11 cellular contexts compared by ENCODE assay signal in the genomic region with DNA sequence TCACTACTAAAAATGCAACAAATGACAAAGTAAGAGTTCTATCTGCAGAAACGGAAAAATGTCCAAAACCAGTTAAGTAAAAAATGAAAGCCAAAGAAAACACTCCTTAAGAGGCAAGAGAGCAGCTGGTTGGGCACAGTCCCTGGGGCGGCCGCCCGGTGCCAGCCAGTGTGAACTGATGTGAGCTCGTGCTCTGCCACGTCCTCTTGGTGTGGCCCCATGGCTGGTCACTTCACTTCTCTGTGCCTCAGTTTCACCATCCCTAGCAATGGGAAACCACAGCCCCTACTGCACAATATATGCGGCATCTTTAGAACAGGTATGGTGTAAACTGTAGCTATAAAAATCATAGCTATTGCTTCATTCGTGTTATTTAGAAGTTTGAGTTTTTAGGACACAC. TPM values are rescaled to one million over a fixed set of nuclear protein-coding genes. Genes with fewer than 3 reads are reported as not detected.
DNase-seq lines count a peak whose midpoint lies in the region; ATAC-seq, FAIRE-seq and TF ChIP-seq lines count a peak whose summit lies in the region.
"Had no signal": no experiment of that assay in that cellular context is flagged by ENCODE, and none has a peak within 500 bp of the region (broad histone marks: within the 10 kb centered on the region; RNA-seq: fewer than 3 reads in every experiment).

No MANE protein-coding gene starts in this region.

- peak overlapping the region; percentile 52 for H4K8ac ChIP-seq in neuronal stem cell (ENCODE audit: low read depth, low read length)

- DNase-seq in H7 (peak; percentile 9), K562 (ENCODE audit: extremely low read depth in 1 of 4, low spot score in 3 of 4) (no peak), neuronal stem cell (ENCODE audit: low spot score) (no peak), WERI-Rb-1 (no peak), NCI-H82 treated with DMSO at 0.1 percent for 48 hours (lab: John Stamatoyannopoulos, UW; ENCODE audit: unreplicated experiment) (no peak), NCI-H2107 (lab: John Stamatoyannopoulos, UW) (no peak)
- DNase-seq: cerebellar nuclear complex; islet precursor cell; stimulated activated CD8-positive, alpha-beta memory T cell treated with anti-CD3 and anti-CD28 coated beads, Interleukin-4, amount 100 ng/mL, for 48 hours had no signal

- H3K4ac ChIP-seq in neuronal stem cell (ENCODE audit: low read length) = no peak overlapping the region

- peaks cover 7% of the 10 kb centered on the region; the same call in 1 of the 3 replicates for H3K79me2 ChIP-seq in K562 (ENCODE audit: control insufficient read depth, insufficient read depth, low read length)

- no peak for TF ChIP-seq EP300 in K562 (IDR thresholded peaks at IDR 0.05; ENCODE audit: low read length)

- no TSS peak for BruUV-seq in K562 (replicated peaks; lab: Mats Ljungman, UMichigan)

- H4K20me1 ChIP-seq in BLaER1 = peaks cover 93% of the 10 kb centered on the region
- H4K20me1 ChIP-seq in K562 (replicated peaks; ENCODE audit: control insufficient read depth, insufficient read depth, low read length) = peaks cover 12% of the 10 kb centered on the region; the same call in 1 of the 2 replicates

- H3K27ac ChIP-seq in BLaER1 (peak overlapping the region; percentile 10; the same call in 1 of the 2 replicates), K562 (ENCODE audit: extremely low read depth, low read depth, low read length) (peak overlapping the region; percentile 20; the same call in 1 of the 3 replicates), neuronal stem cell (replicated peaks; ENCODE audit: low read length) (no peak overlapping the region), WERI-Rb-1 (no peak overlapping the region)

- H2AFZ ChIP-seq in K562 (ENCODE audit: low read depth, low read length) (no peak overlapping the region), neuronal stem cell (ENCODE audit: low read length) (no peak overlapping the region)

- H3K4me2 ChIP-seq in BLaER1 = peak overlapping the region; percentile 79
- H3K4me2 ChIP-seq in K562 (ENCODE audit: insufficient read depth, low read length) = no peak overlapping the region; the same call in 1 of the 2 replicates
- H3K4me2 ChIP-seq in neuronal stem cell (ENCODE audit: insufficient read depth, low read length, poor library complexity, severe bottlenecking) = no peak overlapping the region

- TF ChIP-seq POLR2A in K562 (conservative IDR thresholded peaks at IDR 0.05) = no peak

- no peak overlapping the region for H3K18ac ChIP-seq in neuronal stem cell (ENCODE audit: low read length)

- no peak overlapping the region for H3K23ac ChIP-seq in neuronal stem cell (ENCODE audit: low read depth, low read length, poor library complexity)

- H3K27me3 ChIP-seq in BLaER1 = no peaks in the 10 kb centered on the region
- H3K27me3 ChIP-seq in H7 (ENCODE audit: control insufficient read depth, insufficient read depth, low read length) = no peaks in the 10 kb centered on the region; the same call in 1 of the 2 replicates
- H3K27me3 ChIP-seq in K562 (ENCODE audit: control insufficient read depth in 2 of 2, insufficient read depth in 2 of 2, low read length in 2 of 2) = no peaks in the 10 kb centered on the region
- H3K27me3 ChIP-seq in neuronal stem cell (ENCODE audit: control insufficient read depth in 3 of 3, insufficient read depth in 3 of 3, low read depth in 1 of 3, low read length in 3 of 3) = no peaks in the 10 kb centered on the region
- H3K27me3 ChIP-seq in WERI-Rb-1 (ENCODE audit: insufficient read depth, low read depth, severe bottlenecking) = no peaks in the 10 kb centered on the region

- H3K14ac ChIP-seq in neuronal stem cell (ENCODE audit: low read length) = no peak overlapping the region

- FAIRE-seq in K562 (lab: Jason Lieb, UNC) = no peak

- ATAC-seq in K562 = no peak
- ATAC-seq in HG03442 (IDR thresholded peaks at IDR 0.05; ENCODE audit: unreplicated experiment) = no peak

- CTCF ChIA-PET in K562 (lab: Yijun Ruan, JAX; ENCODE audit: low intra/inter-chr PET ratio) = no interaction called here

- H3K9me3 ChIP-seq in BLaER1 (no peaks in the 10 kb centered on the region), K562 (replicated peaks; ENCODE audit: control insufficient read depth, insufficient read depth, low read depth, low read length) (no peaks in the 10 kb centered on the region), neuronal stem cell (replicated peaks in 1 of 2; ENCODE audit: control insufficient read depth in 2 of 2, insufficient read depth in 1 of 2, low read depth in 1 of 2, low read length in 2 of 2) (no peaks in the 10 kb centered on the region), WERI-Rb-1 (ENCODE audit: severe bottlenecking) (no peaks in the 10 kb centered on the region)

- no peak overlapping the region for H2AK5ac ChIP-seq in neuronal stem cell (ENCODE audit: low read depth, low read length)

- no peak overlapping the region for H4K91ac ChIP-seq in neuronal stem cell (ENCODE audit: low read depth, low read length, poor library complexity)

- peak overlapping the region; percentile 37; the same call in 1 of the 2 replicates for H3K4me3 ChIP-seq in BLaER1
- H3K4me3 ChIP-seq in H7 (ENCODE audit: insufficient read depth, low read depth, low read length) = no peak overlapping the region
- no peak overlapping the region for H3K4me3 ChIP-seq in K562
- no peak overlapping the region for H3K4me3 ChIP-seq in neuronal stem cell (ENCODE audit: low read length in 2 of 2)
- no peak overlapping the region for H3K4me3 ChIP-seq in WERI-Rb-1 (ENCODE audit: low read depth, low read length)

- intact Hi-C loops in K562 (cut with micrococcal nuclease) = no loop called here

- POLR2A ChIA-PET in K562 (lab: Yijun Ruan, JAX) = interaction anchor here (0.5 to 1.8 kb wide), 6 partner anchors 9 to 34 kb away, joined by 3 to 5 read pairs (median 3); no protein-coding TSS in a partner anchor

- no peak overlapping the region for H2BK15ac ChIP-seq in neuronal stem cell (ENCODE audit: low read length)

- WGBS in K562 (ENCODE audit: insufficient coverage, low coverage, missing lambda C conversion rate) = 87% methylated on average over 8 of the region's 8 CpGs
- no CpG with 5 or more reads among the region's 8 CpGs for WGBS in neuronal stem cell (ENCODE audit: extremely low coverage in 2 of 2, insufficient read length in 2 of 2, insufficient replicate concordance in 1 of 2), 2 donors

- H3K9me1 ChIP-seq in K562 (ENCODE audit: control insufficient read depth, insufficient read depth, low read length) = no peaks in the 10 kb centered on the region

- no peak overlapping the region for H2BK5ac ChIP-seq in neuronal stem cell (ENCODE audit: low read length)

- no peak overlapping the region for H2BK120ac ChIP-seq in neuronal stem cell (ENCODE audit: low read depth, low read length)

- H2BK12ac ChIP-seq in neuronal stem cell (ENCODE audit: low read length) = no peak overlapping the region

- H3K9ac ChIP-seq in BLaER1 = peak overlapping the region; percentile 7; the same call in 1 of the 2 replicates
- H3K9ac ChIP-seq in K562 (ENCODE audit: insufficient read depth in 1 of 2, low read depth in 2 of 2, low read length in 2 of 2) = no peak overlapping the region
- H3K9ac ChIP-seq in neuronal stem cell (ENCODE audit: low read depth, low read length, poor library complexity) = no peak overlapping the region

- in situ Hi-C loops in K562 (cut with MboI) = no loop called here

- TF ChIP-seq RAD21 in K562 (CRISPR knock-in tag; conservative IDR thresholded peaks at IDR 0.05 in 1 of 2, IDR thresholded peaks at IDR 0.05 in 1 of 2) = no peak

- H3K79me1 ChIP-seq in neuronal stem cell (ENCODE audit: low read depth, low read length) = no peaks in the 10 kb centered on the region

- TF ChIP-seq CTCF in K562 (IDR thresholded peaks at IDR 0.05 in 2 of 3, conservative IDR thresholded peaks at IDR 0.05 in 1 of 3; ENCODE audit: insufficient read depth in 2 of 3, low read depth in 1 of 3, low read length in 3 of 3) = no peak
- TF ChIP-seq CTCF in WERI-Rb-1 (IDR thresholded peaks at IDR 0.05; ENCODE audit: low read depth, low read length) = no peak

- H3K36me3 ChIP-seq in BLaER1 (peaks cover 98% of the 10 kb centered on the region), H7 (replicated peaks; ENCODE audit: control insufficient read depth, insufficient read depth, low read length) (peaks cover 56% of the 10 kb centered on the region), K562 (ENCODE audit: control insufficient read depth, insufficient read depth, low read length) (peaks cover 91% of the 10 kb centered on the region), neuronal stem cell (replicated peaks in 1 of 2; ENCODE audit: control insufficient read depth in 2 of 2, insufficient read depth in 2 of 2, low read length in 2 of 2) (peaks cover 54 to 94% of the 10 kb centered on the region in 2 donors), WERI-Rb-1 (peaks cover 97% of the 10 kb centered on the region)

- H3K4me1 ChIP-seq in BLaER1 = peaks cover 83% of the 10 kb centered on the region
- H3K4me1 ChIP-seq in K562 (replicated peaks in 1 of 2; ENCODE audit: control insufficient read depth in 2 of 2, insufficient read depth in 2 of 2, low read length in 2 of 2) = peaks cover 4 to 5% of the 10 kb centered on the region in 2 experiments; a peak in 4 of 5 replicates
- H3K4me1 ChIP-seq in neuronal stem cell (ENCODE audit: control insufficient read depth in 2 of 2, insufficient read depth in 1 of 2, low read depth in 1 of 2, low read length in 2 of 2) = peaks cover 8 to 9% of the 10 kb centered on the region in 2 donors

RNA-seq across cellular contexts. Expression of a gene that starts 21.2 kb away (rescaled TPM):
- total RNA-seq in H7 (2014; rRNA removed; shearing (Covaris generic)) = 24.6 and 32.8 TPM in 2 replicates
- total RNA-seq in K562 (2011; cell fraction: chromatin; rRNA removed; ENCODE audit: low replicate concordance) = 148 and 235 TPM in 2 replicates
- total RNA-seq in K562 (2011; cell fraction: nucleolus; rRNA removed) = 81.9 and 95.5 TPM in 2 replicates
- total RNA-seq in K562 (2011; cell fraction: nucleoplasm; rRNA removed) = 95.0 and 103 TPM in 2 replicates
- 15.1 and 18.3 TPM in 2 replicates for total RNA-seq in K562 (2014; rRNA removed)
- total RNA-seq in K562 (2014; rRNA removed; fragmentation: Illumina TruSeq; extraction: Trizol) = 23.7 and 29.8 TPM in 2 replicates
- total RNA-seq in K562 (2015; rRNA removed; fragmentation: Illumina TruSeq; extraction: Trizol) = 18.5 and 20.8 TPM in 2 replicates
- total RNA-seq in K562 (2021) = 66.8 and 72.8 TPM in 2 replicates
- 22.5 and 34.0 TPM in 2 replicates for polyA plus RNA-seq in K562 (2011; rRNA removed)
- 21.9 and 24.7 TPM in 2 replicates for polyA plus RNA-seq in K562 (2011; cell fraction: cytosol; rRNA removed)
- polyA plus RNA-seq in K562 (2011; cell fraction: nucleus; rRNA removed) = 99.8 and 123 TPM in 2 replicates
- polyA plus RNA-seq in K562 (2012) = 45.4 and 46.5 TPM in 2 replicates
- 45.9 and 47.4 TPM in 2 replicates for polyA plus RNA-seq in K562 (2014; fragmentation: Illumina TruSeq; extraction: Trizol)
- 1 to 10 TPM; 6.4 to 8.5 TPM for polyA plus RNA-seq in K562 (2014; fragmentation: Nextera tagmentation; extraction: Ambion mirVana)
- polyA plus RNA-seq in K562 (2014; rRNA removed) = 31.7 and 33.9 TPM in 2 replicates
- 34.2 and 37.2 TPM in 2 replicates for polyA minus RNA-seq in K562 (2011; rRNA and poly(A)+ RNA removed)
- 21.8 and 26.1 TPM in 2 replicates for polyA minus RNA-seq in K562 (2011; cell fraction: cytosol; rRNA and poly(A)+ RNA removed)
- 26.8 and 40.4 TPM in 2 replicates for polyA minus RNA-seq in K562 (2011; cell fraction: nucleus; rRNA and poly(A)+ RNA removed)
- polyA plus RNA-seq in neuronal stem cell (2013, experiment 1 of 2) = 21.1 TPM
- polyA plus RNA-seq in neuronal stem cell (2013, experiment 2 of 2) = 23.6 TPM

RNA-seq across cellular contexts. Expression of a gene that starts 37.3 kb away (rescaled TPM):
- 10.3 and 11.3 TPM in 2 replicates for total RNA-seq in H7 (2014; rRNA removed; shearing (Covaris generic))
- 59.2 and 70.8 TPM in 2 replicates for total RNA-seq in K562 (2011; cell fraction: chromatin; rRNA removed; ENCODE audit: low replicate concordance)
- 27.7 and 37.1 TPM in 2 replicates for total RNA-seq in K562 (2011; cell fraction: nucleolus; rRNA removed)
- 34.9 and 43.7 TPM in 2 replicates for total RNA-seq in K562 (2011; cell fraction: nucleoplasm; rRNA removed)
- total RNA-seq in K562 (2014; rRNA removed) = 15.0 and 15.1 TPM in 2 replicates
- total RNA-seq in K562 (2014; rRNA removed; fragmentation: Illumina TruSeq; extraction: Trizol) = 16.8 and 18.3 TPM in 2 replicates
- 19.6 and 21.2 TPM in 2 replicates for total RNA-seq in K562 (2015; rRNA removed; fragmentation: Illumina TruSeq; extraction: Trizol)
- total RNA-seq in K562 (2021) = 24.4 and 27.7 TPM in 2 replicates
- polyA plus RNA-seq in K562 (2011; rRNA removed) = 16.1 and 16.5 TPM in 2 replicates
- polyA plus RNA-seq in K562 (2011; cell fraction: cytosol; rRNA removed) = 14.2 and 14.9 TPM in 2 replicates
- 71.2 and 83.3 TPM in 2 replicates for polyA plus RNA-seq in K562 (2011; cell fraction: nucleus; rRNA removed)
- 17.4 and 27.1 TPM in 2 replicates for polyA plus RNA-seq in K562 (2012)
- polyA plus RNA-seq in K562 (2014; fragmentation: Illumina TruSeq; extraction: Trizol) = 20.5 and 24.1 TPM in 2 replicates
- under 1 TPM; 0.52 to 0.70 TPM for polyA plus RNA-seq in K562 (2014; fragmentation: Nextera tagmentation; extraction: Ambion mirVana)
- polyA plus RNA-seq in K562 (2014; rRNA removed) = 25.1 and 25.4 TPM in 2 replicates
- polyA minus RNA-seq in K562 (2011; rRNA and poly(A)+ RNA removed) = 12.2 and 12.3 TPM in 2 replicates
- polyA minus RNA-seq in K562 (2011; cell fraction: cytosol; rRNA and poly(A)+ RNA removed) = 6.5 and 8.0 TPM in 2 replicates
- 12.8 and 20.0 TPM in 2 replicates for polyA minus RNA-seq in K562 (2011; cell fraction: nucleus; rRNA and poly(A)+ RNA removed)
- polyA plus RNA-seq in neuronal stem cell (2013, experiment 1 of 2) = 13.3 TPM
- 13.8 TPM for polyA plus RNA-seq in neuronal stem cell (2013, experiment 2 of 2)

Comparison
In these comparisons a context has a peak if more than half of its experiments do, and no peak if none do; other contexts are left out.
1. H3K27ac ChIP-seq: peak in BLaER1 (single experiment) and K562 (single experiment); none in neuronal stem cell (single experiment) and WERI-Rb-1 (single experiment).